Comparison of ENCODE assay signal across 10 cellular contexts in genomic region chr4:38509551-38509950, GRCh38.
A peak's percentile ranks its signal among the peaks of the same experiment; 100 is the strongest.
DNase-seq lines count a peak whose midpoint lies in the region; ATAC-seq, FAIRE-seq and TF ChIP-seq lines count a peak whose summit lies in the region.
"Had no signal": no experiment of that assay in that cellular context is flagged by ENCODE, and none has a peak within 500 bp of the region (broad histone marks: within the 10 kb centered on the region; RNA-seq: fewer than 3 reads in every experiment).

No MANE protein-coding gene starts in this region.

- intact Hi-C loops in activated CD4-positive, alpha-beta T cell treated with anti-CD3 and anti-CD28 coated beads, Interleukin-2, amount 10 ng/mL, durations not matched to agents 24 days and 14 days (cut with micrococcal nuclease) = no loop called here
- intact Hi-C loops in head of caudate nucleus (cut with DNase I) = no loop called here

- peaks cover 55% of the 10 kb centered on the region for H3K4me1 Mint-ChIP-seq in activated CD4-positive, alpha-beta T cell treated with anti-CD3 and anti-CD28 coated beads, Interleukin-2, amount 10 ng/mL, durations not matched to agents 24 days and 14 days
- H3K4me1 Mint-ChIP-seq in glutamatergic neuron (ENCODE audit: low read depth, unreplicated experiment) = no peaks in the 10 kb centered on the region

- TF ChIP-seq CTCF in glutamatergic neuron (IDR thresholded peaks at IDR 0.05; ENCODE audit: partially characterized antibody, unreplicated experiment) = no peak

- H3K4me1 ChIP-seq in effector memory CD4-positive, alpha-beta T cell (ENCODE audit: control insufficient read depth, insufficient read depth, low read length, poor library complexity, severe bottlenecking) = peaks cover 33% of the 10 kb centered on the region
- H3K4me1 ChIP-seq: tibial nerve had no signal

- no peak for TF ChIP-seq POLR2A in GM18505 (IDR thresholded peaks at IDR 0.05; ENCODE audit: borderline replicate concordance, extremely low read depth, insufficient read depth, insufficient read length)

- no peaks in the 10 kb centered on the region for H3K36me3 ChIP-seq in effector memory CD4-positive, alpha-beta T cell (ENCODE audit: control insufficient read depth, insufficient read depth, low read length)
- H3K36me3 ChIP-seq: tibial nerve had no signal

- peak overlapping the region; percentile 65 for H3K4me3 Mint-ChIP-seq in activated CD4-positive, alpha-beta T cell treated with anti-CD3 and anti-CD28 coated beads, Interleukin-2, amount 10 ng/mL, durations not matched to agents 24 days and 14 days
- H3K4me3 Mint-ChIP-seq in glutamatergic neuron (ENCODE audit: unreplicated experiment) = no peak overlapping the region

- H3K27ac Mint-ChIP-seq in activated CD4-positive, alpha-beta T cell treated with anti-CD3 and anti-CD28 coated beads, Interleukin-2, amount 10 ng/mL, durations not matched to agents 24 days and 14 days = peak overlapping the region; percentile 27
- H3K27ac Mint-ChIP-seq in glutamatergic neuron (ENCODE audit: unreplicated experiment) = no peak overlapping the region

- H3K9me3 Mint-ChIP-seq in activated CD4-positive, alpha-beta T cell treated with anti-CD3 and anti-CD28 coated beads, Interleukin-2, amount 10 ng/mL, durations not matched to agents 24 days and 14 days = no peaks in the 10 kb centered on the region
- H3K9me3 Mint-ChIP-seq in glutamatergic neuron (ENCODE audit: unreplicated experiment) = peaks cover 1% of the 10 kb centered on the region

- H3K27ac ChIP-seq in effector memory CD4-positive, alpha-beta T cell (ENCODE audit: insufficient read depth, low read length, poor library complexity, severe bottlenecking) = peak overlapping the region; percentile 56
- H3K27ac ChIP-seq: tibial nerve had no signal

- no peaks in the 10 kb centered on the region for H3K27me3 ChIP-seq in effector memory CD4-positive, alpha-beta T cell (replicated peaks; ENCODE audit: control insufficient read depth, insufficient read depth, low read length, poor library complexity, severe bottlenecking)
- H3K27me3 ChIP-seq: tibial nerve had no signal

- FAIRE-seq in frontal cortex (lab: Jason Lieb, UNC) = no peak

- peak; percentile 85 for DNase-seq in activated CD4-positive, alpha-beta T cell treated with anti-CD3 and anti-CD28 coated beads, Interleukin-2, amount 10 ng/mL, durations not matched to agents 24 days and 14 days
- peak; percentile 10 to 29 (median 14) for DNase-seq in effector memory CD4-positive, alpha-beta T cell
- no peak for DNase-seq in glutamatergic neuron
- DNase-seq in frontal cortex (ENCODE audit: low spot score in 2 of 2) = no peak
- no peak for DNase-seq in NCI-H2029 (lab: John Stamatoyannopoulos, UW)
- DNase-seq in head of caudate nucleus = no peak
- DNase-seq: occipital lobe had no signal

- H3K36me3 Mint-ChIP-seq in activated CD4-positive, alpha-beta T cell treated with anti-CD3 and anti-CD28 coated beads, Interleukin-2, amount 10 ng/mL, durations not matched to agents 24 days and 14 days (ENCODE audit: low read depth) = peaks cover 15% of the 10 kb centered on the region
- H3K36me3 Mint-ChIP-seq in glutamatergic neuron (ENCODE audit: unreplicated experiment) = no peaks in the 10 kb centered on the region

- H3K27me3 Mint-ChIP-seq in activated CD4-positive, alpha-beta T cell treated with anti-CD3 and anti-CD28 coated beads, Interleukin-2, amount 10 ng/mL, durations not matched to agents 24 days and 14 days = peaks cover 43% of the 10 kb centered on the region
- H3K27me3 Mint-ChIP-seq in glutamatergic neuron (ENCODE audit: unreplicated experiment) = no peaks in the 10 kb centered on the region

- ATAC-seq in GM18505 (IDR thresholded peaks at IDR 0.05; ENCODE audit: unreplicated experiment) (peak; percentile 66), GM21825 (IDR thresholded peaks at IDR 0.05; ENCODE audit: unreplicated experiment) (peak; percentile 59)

- no peaks in the 10 kb centered on the region for H3K9me3 ChIP-seq in effector memory CD4-positive, alpha-beta T cell (ENCODE audit: control insufficient read depth, low read length)
- H3K9me3 ChIP-seq: tibial nerve had no signal

- H3K4me3 ChIP-seq in effector memory CD4-positive, alpha-beta T cell (ENCODE audit: insufficient read depth, low read depth, low read length, poor library complexity, severe bottlenecking) = peak overlapping the region; percentile 51
- H3K4me3 ChIP-seq: tibial nerve had no signal

Comparison
In these comparisons a context has a peak if more than half of its experiments do, and no peak if none do; other contexts are left out.
1. DNase-seq: peak in activated CD4-positive, alpha-beta T cell treated with anti-CD3 and anti-CD28 coated beads, Interleukin-2, amount 10 ng/mL, durations not matched to agents 24 days and 14 days (single experiment) and effector memory CD4-positive, alpha-beta T cell (3 of 3); none in glutamatergic neuron (single experiment), frontal cortex (0 of 2), NCI-H2029 (single experiment) and head of caudate nucleus (0 of 42).